Comparison of ENCODE assay signal across 8 cellular contexts in genomic region chr7:78039791-78040776, GRCh38.
DNase-seq lines count a peak whose midpoint lies in the region; ATAC-seq, FAIRE-seq and TF ChIP-seq lines count a peak whose summit lies in the region.

No MANE protein-coding gene starts in this region.

- no peak overlapping the region for H2AK5ac ChIP-seq in neuronal stem cell (ENCODE audit: low read depth, low read length)

- H4K91ac ChIP-seq in neuronal stem cell (ENCODE audit: low read depth, low read length, poor library complexity), result no peak overlapping the region

- no peak overlapping the region for H3K23ac ChIP-seq in neuronal stem cell (ENCODE audit: low read depth, low read length, poor library complexity)

- peak overlapping the region; percentile 87 for H3K18ac ChIP-seq in neuronal stem cell (ENCODE audit: low read length)

- H3K9ac ChIP-seq in neuronal stem cell (ENCODE audit: low read depth, low read length, poor library complexity), result no peak overlapping the region

- peak overlapping the region; percentile 65 for H2BK12ac ChIP-seq in neuronal stem cell (ENCODE audit: low read length)

- H3K9me3 ChIP-seq in neuronal stem cell (replicated peaks in 1 of 2; ENCODE audit: control insufficient read depth in 2 of 2, insufficient read depth in 1 of 2, low read depth in 1 of 2, low read length in 2 of 2) (no peaks in the 10 kb centered on the region), hepatocyte (ENCODE audit: low read depth) (no peaks in the 10 kb centered on the region)

- FAIRE-seq in GM19239 (lab: Jason Lieb, UNC), result no peak

- H2BK5ac ChIP-seq in neuronal stem cell (ENCODE audit: low read length), result no peak overlapping the region

- H3K14ac ChIP-seq in neuronal stem cell (ENCODE audit: low read length), result peak overlapping the region; percentile 26

- H3K27ac ChIP-seq in VCaP (no peak overlapping the region), neuronal stem cell (replicated peaks; ENCODE audit: low read length) (no peak overlapping the region), hepatocyte (no peak overlapping the region)

- H3K4me2 ChIP-seq in neuronal stem cell (ENCODE audit: insufficient read depth, low read length, poor library complexity, severe bottlenecking), result no peak overlapping the region
- no peak overlapping the region for H3K4me2 ChIP-seq in hepatocyte

- no peaks in the 10 kb centered on the region for H3K79me2 ChIP-seq in hepatocyte

- TF ChIP-seq CTCF in AG09319 (IDR thresholded peaks at IDR 0.05; ENCODE audit: low read depth, low read length) (peak; percentile 58), VCaP (conservative IDR thresholded peaks at IDR 0.05) (0 out of 2 replicates have a peak, but pooled peaks have one; percentile 16), hepatocyte (IDR thresholded peaks at IDR 0.05; ENCODE audit: poor library complexity) (no peak)

- no peaks in the 10 kb centered on the region for H3K36me3 ChIP-seq in neuronal stem cell (replicated peaks in 1 of 2; ENCODE audit: control insufficient read depth in 2 of 2, insufficient read depth in 2 of 2, low read length in 2 of 2)
- H3K36me3 ChIP-seq in hepatocyte (replicated peaks; ENCODE audit: insufficient read depth, low read depth), result no peaks in the 10 kb centered on the region

- no peak overlapping the region for H3K4ac ChIP-seq in neuronal stem cell (ENCODE audit: low read length)

- H2AFZ ChIP-seq in neuronal stem cell (ENCODE audit: low read length) (no peak overlapping the region), hepatocyte (no peak overlapping the region)

- H3K27me3 ChIP-seq in neuronal stem cell (ENCODE audit: control insufficient read depth in 3 of 3, insufficient read depth in 3 of 3, low read depth in 1 of 3, low read length in 3 of 3) (no peaks in the 10 kb centered on the region), hepatocyte (no peaks in the 10 kb centered on the region)

- no CpG with 5 or more reads among the region's 40 CpGs for WGBS in neuronal stem cell (ENCODE audit: extremely low coverage in 2 of 2, insufficient read length in 2 of 2, insufficient replicate concordance in 1 of 2), 2 donors
- WGBS in hepatocyte (ENCODE audit: low lambda C conversion rate, missing lambda C conversion rate), result 71% methylated on average over 35 of the region's 40 CpGs

- H3K4me1 ChIP-seq in neuronal stem cell (ENCODE audit: control insufficient read depth in 2 of 2, insufficient read depth in 1 of 2, low read depth in 1 of 2, low read length in 2 of 2), result peaks cover 0 to 9% of the 10 kb centered on the region in 2 donors
- no peaks in the 10 kb centered on the region for H3K4me1 ChIP-seq in hepatocyte (ENCODE audit: insufficient read depth)

- no peaks in the 10 kb centered on the region for H3K9me2 ChIP-seq in hepatocyte (replicated peaks; ENCODE audit: insufficient read depth)

- no peaks in the 10 kb centered on the region for H4K20me1 ChIP-seq in hepatocyte (ENCODE audit: insufficient read depth, poor library complexity, severe bottlenecking)

- peak; percentile 88 for ATAC-seq in HG03159 (IDR thresholded peaks at IDR 0.05; ENCODE audit: unreplicated experiment)

- no peaks in the 10 kb centered on the region for H3K79me1 ChIP-seq in neuronal stem cell (ENCODE audit: low read depth, low read length)

- H2BK120ac ChIP-seq in neuronal stem cell (ENCODE audit: low read depth, low read length), result no peak overlapping the region

- DNase-seq in AG09319 (ENCODE audit: extremely low read depth, low read depth) (no peak), GM19239 (ENCODE audit: insufficient read length, low spot score) (peak; percentile 38), dermis microvascular lymphatic vessel endothelial cell (ENCODE audit: low read depth in 2 of 2) (peak; percentile 3 to 33), neuronal stem cell (ENCODE audit: low spot score) (peak; percentile 37), hepatocyte (ENCODE audit: low spot score) (no peak), cerebellar nuclear complex (lab: John Stamatoyannopoulos, UW) (no peak)

- H3K4me3 ChIP-seq in neuronal stem cell (ENCODE audit: low read length in 2 of 2) (no peak overlapping the region), hepatocyte (no peak overlapping the region)

- H4K8ac ChIP-seq in neuronal stem cell (ENCODE audit: low read depth, low read length), result no peak overlapping the region

- H2BK15ac ChIP-seq in neuronal stem cell (ENCODE audit: low read length), result no peak overlapping the region

Comparison
In these comparisons a context has a peak if more than half of its experiments do, and no peak if none do; other contexts are left out.
1. DNase-seq: peak in GM19239 (single experiment), dermis microvascular lymphatic vessel endothelial cell (2 of 2) and neuronal stem cell (single experiment); none in AG09319 (single experiment), hepatocyte (single experiment) and cerebellar nuclear complex (0 of 2).